20 cellular contexts compared by ENCODE assay signal in genomic region chr12:65993173-65993572, GRCh38.
DNase-seq lines count a peak whose midpoint lies in the region; ATAC-seq and TF ChIP-seq lines count a peak whose summit lies in the region.
"Had no signal": no experiment of that assay in that cellular context is flagged by ENCODE, and none has a peak within 500 bp of the region (broad histone marks: within the 10 kb centered on the region; RNA-seq: fewer than 3 reads in every experiment).

No MANE protein-coding gene starts in this region.

- H3K9me3 Mint-ChIP-seq in GM23338, result peaks cover 16% of the 10 kb centered on the region
- peaks cover 28% of the 10 kb centered on the region for H3K9me3 Mint-ChIP-seq in nephron progenitor cell
- no peaks in the 10 kb centered on the region for H3K9me3 Mint-ChIP-seq in CD8-positive, alpha-beta T cell
- H3K9me3 Mint-ChIP-seq: CD4-positive, alpha-beta T cell had no signal

- CTCF ChIA-PET in CD8-positive, alpha-beta T cell (lab: Charles Lee), result no interaction called here

- H3K9me3 ChIP-seq in CD8-positive, alpha-beta T cell (ENCODE audit: low read length), result no peaks in the 10 kb centered on the region
- H3K9me3 ChIP-seq: BE2C had no signal

- H3K36me3 Mint-ChIP-seq in GM23338 (ENCODE audit: low read depth) (peaks cover 5% of the 10 kb centered on the region; the same call in 2 of the 3 replicates), nephron progenitor cell (ENCODE audit: low read depth) (peaks cover 10% of the 10 kb centered on the region)
- H3K36me3 Mint-ChIP-seq in CD8-positive, alpha-beta T cell, result no peaks in the 10 kb centered on the region
- H3K36me3 Mint-ChIP-seq: CD14-positive monocyte had no signal

- H3K9me2 ChIP-seq in GM23338 (ENCODE audit: insufficient read depth), result no peaks in the 10 kb centered on the region; the same call in none of the 2 replicates

- DNase-seq in GM23338 (ENCODE audit: low spot score), result no peak
- no peak for DNase-seq in nephron progenitor cell
- DNase-seq in NCI-H82 (lab: John Stamatoyannopoulos, UW), result no peak
- DNase-seq in CD8-positive, alpha-beta T cell, result no peak
- DNase-seq: ACHN; AML-193; BE2C; Calu3; CD4-positive, alpha-beta T cell; COR-L47; DMS53; DMS79 treated with DMSO at 0.1 percent for 48 hours; GF-D8; H7 had no signal

- no peak overlapping the region for H3K4me3 ChIP-seq in GM23338
- H3K4me3 ChIP-seq in CD8-positive, alpha-beta T cell (ENCODE audit: low read depth, low read length), result no peak overlapping the region
- H3K4me3 ChIP-seq: BLaER1 treated with 17β-estradiol and CSF1 and Interleukin-3, amounts not matched to agents 10 nM and 100 nM had no signal

- no peak for ATAC-seq in GM23338
- peak; percentile 47; the same call in 2 of the 3 replicates for ATAC-seq in SK-N-SH treated with all-trans-retinoic acid at 6 μM for 48 hours
- ATAC-seq in GM18909 (IDR thresholded peaks at IDR 0.05; ENCODE audit: poor library complexity, unreplicated experiment), result no peak
- no peak for ATAC-seq in CD8-positive, alpha-beta T cell
- ATAC-seq: HCT116 had no signal

- intact Hi-C loops in CD8-positive, alpha-beta T cell (cut with DNase I, micrococcal nuclease), result no loop called here

- H3K27me3 Mint-ChIP-seq in GM23338 (ENCODE audit: insufficient read depth, low read depth, poor library complexity) (no peaks in the 10 kb centered on the region), nephron progenitor cell (ENCODE audit: low read depth, poor library complexity) (peaks cover 8% of the 10 kb centered on the region)
- H3K27me3 Mint-ChIP-seq in CD8-positive, alpha-beta T cell (ENCODE audit: low read depth), result peaks cover 4% of the 10 kb centered on the region

- no peaks in the 10 kb centered on the region for H3K4me1 Mint-ChIP-seq in GM23338
- peaks cover 36% of the 10 kb centered on the region for H3K4me1 Mint-ChIP-seq in nephron progenitor cell
- H3K4me1 Mint-ChIP-seq in CD8-positive, alpha-beta T cell (ENCODE audit: low read depth), result no peaks in the 10 kb centered on the region

- no peak overlapping the region for H3K27ac Mint-ChIP-seq in GM23338
- peak overlapping the region; percentile 40 for H3K27ac Mint-ChIP-seq in nephron progenitor cell
- no peak overlapping the region for H3K27ac Mint-ChIP-seq in CD8-positive, alpha-beta T cell
- H3K27ac Mint-ChIP-seq: CD14-positive monocyte; CD4-positive, alpha-beta T cell had no signal

- POLR2A ChIA-PET in CD8-positive, alpha-beta T cell (lab: Charles Lee), result no interaction called here

- no peak overlapping the region for H3K4me3 Mint-ChIP-seq in GM23338
- no peak overlapping the region for H3K4me3 Mint-ChIP-seq in nephron progenitor cell
- no peak overlapping the region for H3K4me3 Mint-ChIP-seq in CD8-positive, alpha-beta T cell
- H3K4me3 Mint-ChIP-seq: CD14-positive monocyte; CD4-positive, alpha-beta T cell had no signal

- no peaks in the 10 kb centered on the region for H3K4me1 ChIP-seq in GM23338 (ENCODE audit: insufficient read depth)
- H3K4me1 ChIP-seq in CD8-positive, alpha-beta T cell (ENCODE audit: insufficient read depth, low read length), result no peaks in the 10 kb centered on the region
- H3K4me1 ChIP-seq: BE2C; BLaER1 treated with 17β-estradiol and CSF1 and Interleukin-3, amounts not matched to agents 10 nM and 100 nM had no signal

- no peak for TF ChIP-seq CTCF in GM23338 (conservative IDR thresholded peaks at IDR 0.05; ENCODE audit: low read depth in 2 of 2)
- no peak for TF ChIP-seq CTCF in nephron progenitor cell (IDR thresholded peaks at IDR 0.05)
- TF ChIP-seq CTCF in CD8-positive, alpha-beta T cell (IDR thresholded peaks at IDR 0.05), result no peak

- no peaks in the 10 kb centered on the region for H3K27me3 ChIP-seq in GM23338 (ENCODE audit: insufficient read depth)
- peaks cover 3% of the 10 kb centered on the region for H3K27me3 ChIP-seq in CD8-positive, alpha-beta T cell (ENCODE audit: insufficient read depth, low read length)
- H3K27me3 ChIP-seq: BE2C; BLaER1 treated with 17β-estradiol and CSF1 and Interleukin-3, amounts not matched to agents 10 nM and 100 nM had no signal

- H3K36me3 ChIP-seq in GM23338 (ENCODE audit: insufficient read depth), result peaks cover 4% of the 10 kb centered on the region
- no peaks in the 10 kb centered on the region for H3K36me3 ChIP-seq in CD8-positive, alpha-beta T cell (ENCODE audit: insufficient read depth, low read length)
- H3K36me3 ChIP-seq: BE2C; BLaER1 treated with 17β-estradiol and CSF1 and Interleukin-3, amounts not matched to agents 10 nM and 100 nM had no signal

- no peak overlapping the region for H3K4me2 ChIP-seq in GM23338
- H3K4me2 ChIP-seq: BLaER1 treated with 17β-estradiol and CSF1 and Interleukin-3, amounts not matched to agents 10 nM and 100 nM had no signal

- H3F3A ChIP-seq in GM23338 (replicated peaks; ENCODE audit: low read depth), result no peaks in the 10 kb centered on the region

- H3K79me2 ChIP-seq in GM23338 (replicated peaks; ENCODE audit: insufficient read depth), result no peaks in the 10 kb centered on the region

- no peak overlapping the region for H3K27ac ChIP-seq in GM23338 (ENCODE audit: low read depth)
- H3K27ac ChIP-seq in CD8-positive, alpha-beta T cell (ENCODE audit: low read depth, low read length), result no peak overlapping the region
- H3K27ac ChIP-seq: 22Rv1; BLaER1 treated with 17β-estradiol and CSF1 and Interleukin-3, amounts not matched to agents 10 nM and 100 nM had no signal

- no peaks in the 10 kb centered on the region for H4K20me1 ChIP-seq in GM23338 (replicated peaks; ENCODE audit: insufficient read depth)
- H4K20me1 ChIP-seq: BLaER1 treated with 17β-estradiol and CSF1 and Interleukin-3, amounts not matched to agents 10 nM and 100 nM had no signal

- H2AFZ ChIP-seq in GM23338, result 0 out of 2 replicates have a peak overlapping the region, but pooled peaks have one; percentile 24

TF ChIP-seq in GM23338, 12 proteins besides CTCF, POLR2A, EP300 and RAD21 (continues in another document):
- no peak for TF ChIP-seq POLR2AphosphoS5 (IDR thresholded peaks at IDR 0.05; ENCODE audit: low read depth)

TF ChIP-seq in SK-N-SH treated with all-trans-retinoic acid at 6 μM for 48 hours, 23 proteins besides CTCF, POLR2A, EP300 and RAD21 (continues in another document):
- TF ChIP-seq ZFP3 (CRISPR knock-in tag; IDR thresholded peaks at IDR 0.05) (no peak), ZFP30 (CRISPR knock-in tag; IDR thresholded peaks at IDR 0.05) (no peak), RARB (CRISPR knock-in tag; IDR thresholded peaks at IDR 0.05) (no peak), TCF4 (CRISPR knock-in tag; IDR thresholded peaks at IDR 0.05; ENCODE audit: borderline replicate concordance) (no peak), GLIS3 (CRISPR knock-in tag; IDR thresholded peaks at IDR 0.05) (no peak), ARNTL (CRISPR knock-in tag; IDR thresholded peaks at IDR 0.05; ENCODE audit: borderline replicate concordance, low read depth) (no peak), ZC3H10 (CRISPR knock-in tag; IDR thresholded peaks at IDR 0.05) (no peak), TSHZ2 (CRISPR knock-in tag; IDR thresholded peaks at IDR 0.05) (no peak), TOX (CRISPR knock-in tag; IDR thresholded peaks at IDR 0.05; ENCODE audit: borderline replicate concordance) (no peak), SNAI2 (CRISPR knock-in tag; IDR thresholded peaks at IDR 0.05) (no peak), BACH2 (CRISPR knock-in tag; IDR thresholded peaks at IDR 0.05; ENCODE audit: borderline replicate concordance) (no peak), CSRNP3 (CRISPR knock-in tag; IDR thresholded peaks at IDR 0.05) (no peak), ZNF8 (CRISPR knock-in tag; IDR thresholded peaks at IDR 0.05) (no peak), ISL1 (CRISPR knock-in tag; IDR thresholded peaks at IDR 0.05) (no peak), ZNF70 (CRISPR knock-in tag; IDR thresholded peaks at IDR 0.05) (no peak)
